In the genomic region with DNA sequence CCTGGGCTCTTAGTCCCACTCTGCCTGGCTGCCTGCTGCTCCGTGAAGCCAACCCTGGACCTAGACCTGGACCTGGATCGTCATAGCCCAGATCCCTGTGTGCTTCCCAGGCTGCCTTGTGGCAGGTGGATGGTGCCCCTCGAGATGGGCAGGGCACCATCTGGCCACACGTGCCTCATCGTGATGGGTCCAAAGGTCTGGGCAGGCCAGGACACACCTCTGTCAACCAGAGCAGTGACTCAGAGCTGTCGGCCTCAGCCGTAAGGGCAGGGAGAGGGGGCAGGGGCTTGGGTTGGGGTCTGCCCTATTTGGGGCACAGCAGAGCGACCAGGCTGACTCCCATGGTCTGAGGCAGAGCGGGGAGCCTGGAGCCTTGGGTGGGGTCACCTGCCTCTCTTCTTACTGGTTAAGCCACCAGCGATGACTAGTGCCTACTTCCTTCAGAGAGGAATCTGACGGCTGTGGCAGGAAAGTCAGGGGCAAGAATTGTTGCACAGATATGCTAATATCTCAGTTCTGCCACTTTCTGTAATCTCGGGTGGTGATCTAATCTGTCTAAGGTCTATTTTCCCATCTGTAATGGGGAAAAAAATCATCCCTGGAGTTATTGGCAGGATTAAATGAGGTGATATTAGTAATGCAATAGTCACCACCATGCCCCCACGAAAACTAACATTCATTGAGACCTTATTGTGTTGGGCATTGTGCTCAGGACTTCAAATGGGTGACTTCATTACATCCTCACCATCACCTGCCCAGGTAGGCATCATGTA, we compare ENCODE assay signal across 22 cellular contexts. TPM values are rescaled to one million over a fixed set of nuclear protein-coding genes. Genes with fewer than 3 reads are reported as not detected.
DNase-seq lines count a peak whose midpoint lies in the region; ATAC-seq, FAIRE-seq and TF ChIP-seq lines count a peak whose summit lies in the region.
"Had no signal": no experiment of that assay in that cellular context is flagged by ENCODE, and none has a peak within 500 bp of the region (broad histone marks: within the 10 kb centered on the region; RNA-seq: fewer than 3 reads in every experiment).

No MANE protein-coding gene starts in this region.

- TF ChIP-seq CTCF in Calu3 (IDR thresholded peaks at IDR 0.05; ENCODE audit: unreplicated experiment) (no peak), RWPE1 (conservative IDR thresholded peaks at IDR 0.05; ENCODE audit: low read depth) (no peak), foreskin keratinocyte (conservative IDR thresholded peaks at IDR 0.05) (no peak), ascending aorta (IDR thresholded peaks at IDR 0.05) (no peak)

- no peaks in the 10 kb centered on the region for H3K27me3 ChIP-seq in foreskin keratinocyte
- no peaks in the 10 kb centered on the region for H3K27me3 ChIP-seq in small intestine (ENCODE audit: control insufficient read depth in 2 of 2, insufficient read depth in 2 of 2, low read length in 2 of 2)
- H3K27me3 ChIP-seq in SJCRH30: no peaks in the 10 kb centered on the region
- no peaks in the 10 kb centered on the region for H3K27me3 ChIP-seq in ascending aorta
- H3K27me3 ChIP-seq: thyroid gland had no signal

- peaks cover 81% of the 10 kb centered on the region for H3K4me1 Mint-ChIP-seq in Calu3 (ENCODE audit: low read depth, unreplicated experiment)

- POLR2A ChIA-PET in RWPE1 (lab: Yijun Ruan, JAX; ENCODE audit: low non-redundant PET): interaction anchor here (0.6 to 0.7 kb wide), 2 partner anchors 9 to 74 kb away, joined by 3 to 4 read pairs; a partner anchor contains a TSS

- no peak for FAIRE-seq in small intestine (lab: Jason Lieb, UNC)
- FAIRE-seq: astrocyte had no signal

- CTCF ChIA-PET in Calu3 (lab: Charles Lee): interaction anchor here (1.1 kb wide), 1 partner anchor 267 kb away, joined by 3 read pairs; no protein-coding TSS in a partner anchor
- CTCF ChIA-PET in RWPE1 (lab: Yijun Ruan, JAX): interaction anchor here (0.6 kb wide), 1 partner anchor 28 kb away, joined by 3 read pairs; no protein-coding TSS in a partner anchor

- peak; percentile 70 for DNase-seq in Calu3
- peak; percentile 43 for DNase-seq in RWPE1 (ENCODE audit: low spot score)
- peak in 1 of 2 donors; percentile 85 for DNase-seq in foreskin keratinocyte
- peak; percentile 98 for DNase-seq in small intestine
- no peak for DNase-seq in SJCRH30
- no peak for DNase-seq in activated CD4-positive, CD25-positive, alpha-beta regulatory T cell (lab: John Stamatoyannopoulos, UW)
- DNase-seq in ascending aorta (ENCODE audit: low spot score in 2 of 2): no peak
- DNase-seq: activated gamma-delta T cell; DMS79; foreskin melanocyte; H9; Karpas-422; natural killer cell; NCI-H1417; stimulated activated CD4-positive, alpha-beta T cell treated with anti-CD3 and anti-CD28 coated beads, Interleukin-4, amount 100 ng/mL, for 4 hours; stimulated activated CD8-positive, alpha-beta memory T cell treated with anti-CD3 and anti-CD28 coated beads, Interleukin-4, amount 100 ng/mL, for 48 hours; thyroid gland had no signal

- H3K4me3 ChIP-seq in small intestine (ENCODE audit: low read depth in 1 of 2, low read length in 2 of 2) (peak overlapping the region in 1 of 2 donors; percentile 51), SJCRH30 (no peak overlapping the region), ascending aorta (no peak overlapping the region)
- H3K4me3 ChIP-seq: skin epidermis, thyroid gland had no signal

- 15 to 57% (median 45%) methylated on average over 13 of the region's 13 CpGs for WGBS in small intestine, 3 donors

- H3K4me3 Mint-ChIP-seq in Calu3 (ENCODE audit: low read depth, unreplicated experiment): peak overlapping the region; percentile 26
- H3K4me3 Mint-ChIP-seq: B cell, H9 had no signal

- no peaks in the 10 kb centered on the region for H3K9me3 Mint-ChIP-seq in Calu3 (ENCODE audit: low read depth, unreplicated experiment)
- H3K9me3 Mint-ChIP-seq: H9, natural killer cell had no signal

- no peaks in the 10 kb centered on the region for H3K9me3 ChIP-seq in small intestine (ENCODE audit: control insufficient read depth, low read depth)
- H3K9me3 ChIP-seq in SJCRH30 (replicated peaks): no peaks in the 10 kb centered on the region
- H3K9me3 ChIP-seq in ascending aorta: no peaks in the 10 kb centered on the region
- H3K9me3 ChIP-seq: thyroid gland had no signal

- H3K4me1 ChIP-seq in foreskin keratinocyte: peaks cover 22% of the 10 kb centered on the region
- peaks cover 3 to 7% of the 10 kb centered on the region in 2 donors for H3K4me1 ChIP-seq in small intestine (ENCODE audit: control insufficient read depth in 2 of 2, insufficient read depth in 1 of 2, low read depth in 1 of 2, low read length in 1 of 2)
- peaks cover 17% of the 10 kb centered on the region for H3K4me1 ChIP-seq in SJCRH30
- H3K4me1 ChIP-seq in ascending aorta: peaks cover 0 to 8% of the 10 kb centered on the region in 2 donors

- H3K36me3 Mint-ChIP-seq in Calu3 (ENCODE audit: insufficient read depth, unreplicated experiment): peaks cover 57% of the 10 kb centered on the region
- H3K36me3 Mint-ChIP-seq: natural killer cell had no signal

- BruUV-seq in Calu3 (replicated peaks; lab: Mats Ljungman, UMichigan): no TSS peak

- peak overlapping the region; percentile 84 for H3K27ac Mint-ChIP-seq in Calu3 (ENCODE audit: unreplicated experiment)
- H3K27ac Mint-ChIP-seq: H9 had no signal

- ATAC-seq in foreskin keratinocyte: peak; percentile 66
- ATAC-seq: activated CD4-positive, CD25-positive, alpha-beta regulatory T cell treated with anti-CD3 and anti-CD28 coated beads, Interleukin-2, amount 50 U/mL, for 24 hours; natural killer cell had no signal

- H3K27ac ChIP-seq in RWPE1 (peak overlapping the region; percentile 94), foreskin keratinocyte (peak overlapping the region; percentile 83), small intestine (ENCODE audit: low read depth in 1 of 2, low read length in 1 of 2) (peak overlapping the region; percentile 98 to 99), SJCRH30 (no peak overlapping the region), ascending aorta (no peak overlapping the region)
- H3K27ac ChIP-seq: thyroid gland had no signal

- intact Hi-C loops in Calu3 (cut with micrococcal nuclease; ENCODE audit: unreplicated experiment) (no loop called here), ascending aorta (cut with DNase I) (no loop called here)

- H3K27me3 Mint-ChIP-seq in Calu3 (ENCODE audit: unreplicated experiment): no peaks in the 10 kb centered on the region
- H3K27me3 Mint-ChIP-seq: B cell had no signal

- no peaks in the 10 kb centered on the region for H3K36me3 ChIP-seq in small intestine (ENCODE audit: control insufficient read depth in 2 of 2, insufficient read depth in 2 of 2, low read length in 2 of 2)
- H3K36me3 ChIP-seq in SJCRH30: no peaks in the 10 kb centered on the region
- no peaks in the 10 kb centered on the region for H3K36me3 ChIP-seq in ascending aorta
- H3K36me3 ChIP-seq: thyroid gland had no signal

RNA-seq across cellular contexts. Expression of a gene that starts 3.2 kb away (rescaled TPM):
- total RNA-seq in Calu3 (2022) (7.8 and 13.3 TPM in 2 replicates), foreskin keratinocyte (0.04 and 0.27 TPM in 2 replicates), ascending aorta (not detected)
- polyA plus RNA-seq in foreskin keratinocyte (0.03 TPM in 1 of 2 replicates, not detected in the other), small intestine (100 to 1,000 TPM in 2 of 3 donors, 10 to 100 TPM in 1; 50.1 to 545 (median 411) TPM)
- total RNA-seq in SJCRH30 (2014; rRNA removed; shearing (Covaris generic)): not detected in 2 replicates
- total RNA-seq: RPMI7951 had no signal

RNA-seq across cellular contexts. Expression of a gene that starts 8.7 kb away (rescaled TPM):
- 76.9 and 82.3 TPM in 2 replicates for total RNA-seq in Calu3 (2022)
- 12.5 and 15.3 TPM in 2 replicates for total RNA-seq in foreskin keratinocyte
- 12.1 and 12.7 TPM in 2 replicates for polyA plus RNA-seq in foreskin keratinocyte
- polyA plus RNA-seq in small intestine: 10 to 100 TPM; 13.5 to 27.0 (median 14.5) TPM
- total RNA-seq in SJCRH30 (2014; rRNA removed; shearing (Covaris generic)): 24.2 and 29.0 TPM in 2 replicates
- total RNA-seq in ascending aorta: 24.1 TPM

Comparison
In these comparisons a context has a peak if more than half of its experiments do, and no peak if none do; other contexts are left out.
1. DNase-seq: peak in Calu3 (single experiment), RWPE1 (single experiment) and small intestine (single experiment); none in SJCRH30 (0 of 2), activated CD4-positive, CD25-positive, alpha-beta regulatory T cell (0 of 4) and ascending aorta (0 of 2).
2. H3K27ac ChIP-seq: peak in RWPE1 (single experiment), foreskin keratinocyte (single experiment) and small intestine (2 of 2); none in SJCRH30 (single experiment) and ascending aorta (0 of 2).